Comparison of ENCODE assay signal across 24 cellular contexts in the genomic region with DNA sequence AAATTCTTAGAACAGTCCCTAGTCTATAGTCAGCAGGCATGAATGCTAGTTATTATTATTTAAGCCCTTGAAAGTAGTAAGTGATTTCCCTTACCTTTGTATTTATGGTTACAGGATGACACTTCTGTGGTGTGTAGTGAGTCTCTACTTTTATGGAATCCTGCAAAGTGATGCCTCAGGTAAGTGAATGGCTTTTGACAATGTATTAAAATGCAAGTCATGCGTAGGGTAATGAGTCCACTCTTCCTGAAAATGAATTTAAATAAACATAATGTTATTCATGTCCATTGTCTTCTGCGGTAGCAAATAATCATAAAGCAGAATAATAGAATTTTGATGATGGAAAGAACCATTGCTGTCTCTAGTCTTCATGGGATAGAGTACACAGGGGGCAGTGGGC.
"Had no signal": no experiment of that assay in that cellular context is flagged by ENCODE, and none has a peak within 500 bp of the region (broad histone marks: within the 10 kb centered on the region; RNA-seq: fewer than 3 reads in every experiment).

No MANE protein-coding gene starts in this region.

- H3K9me3 ChIP-seq: breast epithelium, lower lobe of right lung, mucosa of descending colon, testis, vagina had no signal

- H3K27me3 Mint-ChIP-seq: central memory CD8-positive, alpha-beta T cell; stimulated activated memory B cell treated with anti-CD40 and anti-IgM and Interleukin-4, amounts not matched to agents 10 μg/mL and 1 μg/mL and 100 μg/mL, for 72 hours; T-cell had no signal

- H3K4me2 ChIP-seq: hepatocyte had no signal

- H3K4me3 Mint-ChIP-seq: central memory CD8-positive, alpha-beta T cell; immature natural killer cell; stimulated activated memory B cell treated with anti-CD40 and anti-IgM and Interleukin-4, amounts not matched to agents 10 μg/mL and 1 μg/mL and 100 μg/mL, for 72 hours; T-cell had no signal

- H3K4me3 ChIP-seq: breast epithelium, hepatocyte, lower lobe of right lung, mucosa of descending colon, testis, vagina had no signal

- H3K4me1 Mint-ChIP-seq: stimulated activated memory B cell treated with anti-CD40 and anti-IgM and Interleukin-4, amounts not matched to agents 10 μg/mL and 1 μg/mL and 100 μg/mL, for 72 hours had no signal

- H3K27ac ChIP-seq: breast epithelium, hepatocyte, lower lobe of right lung, parathyroid adenoma, testis, vagina had no signal

- H3K27me3 ChIP-seq: breast epithelium, hepatocyte, testis, vagina had no signal

- H3K36me3 ChIP-seq: breast epithelium, lower lobe of right lung, vagina had no signal

- H3K27ac Mint-ChIP-seq: immature natural killer cell; stimulated activated memory B cell treated with anti-CD40 and anti-IgM and Interleukin-4, amounts not matched to agents 10 μg/mL and 1 μg/mL and 100 μg/mL, for 72 hours; T-cell had no signal

- H3K9ac ChIP-seq: parathyroid adenoma had no signal

- H3K9me3 Mint-ChIP-seq: central memory CD8-positive, alpha-beta T cell; immature natural killer cell; T-cell had no signal

- H3K4me1 ChIP-seq: breast epithelium, parathyroid adenoma, testis, vagina had no signal

- DNase-seq: activated CD4-positive, alpha-beta T cell treated with anti-CD3 and anti-CD28 coated beads for 1 hour; activated T-cell treated with anti-CD3 and anti-CD28 coated beads, Interleukin-2, amount 50 U/mL, for 48 hours; effector memory CD4-positive, alpha-beta T cell; foreskin melanocyte; immature natural killer cell; lower lobe of right lung; mesendoderm; mucosa of descending colon; nucleus accumbens; right cardiac atrium; stimulated activated CD4-positive, alpha-beta T cell treated with anti-CD3 and anti-CD28 coated beads, Interleukin-2, amount 100 ng/mL, for 24 hours; T-cell; T-helper 9 cell; testis; trophoblast cell had no signal

- ATAC-seq: activated naive CD4-positive, alpha-beta T cell treated with anti-CD3 and anti-CD28 coated beads, Interleukin-2, amount 50 U/mL, for 72 hours; esophagus mucosa; left lobe of liver; lower lobe of right lung; mucosa of descending colon; right cardiac atrium; stimulated activated memory B cell treated with anti-CD40 and anti-IgM and Interleukin-4, amounts not matched to agents 10 μg/mL and 1 μg/mL and 100 μg/mL, for 72 hours; T-cell had no signal
